ENCODE assay signal across 18 cellular contexts in the genomic region with DNA sequence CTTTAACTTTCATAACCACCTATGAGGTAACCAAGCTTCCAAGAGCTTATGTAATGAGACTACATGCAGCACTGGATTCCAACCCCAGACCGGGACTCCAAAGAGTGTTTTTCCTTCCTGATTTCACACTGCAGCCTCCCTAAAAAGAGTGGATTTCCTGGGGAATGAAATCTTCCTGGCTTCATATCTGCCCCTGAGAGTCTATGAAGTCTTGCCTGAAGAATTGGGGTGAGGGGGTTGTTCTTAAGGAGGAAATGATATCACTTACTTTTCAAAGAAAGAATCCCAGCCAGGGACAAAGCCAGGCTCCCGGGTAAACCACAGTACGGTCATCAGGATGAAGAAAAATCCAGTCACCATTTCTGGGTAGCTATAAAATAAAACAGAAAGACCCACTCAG. TPM values are rescaled to one million over a fixed set of nuclear protein-coding genes. Genes with fewer than 3 reads are reported as not detected.
DNase-seq lines count a peak whose midpoint lies in the region; ATAC-seq, FAIRE-seq and TF ChIP-seq lines count a peak whose summit lies in the region.
"Had no signal": no experiment of that assay in that cellular context is flagged by ENCODE, and none has a peak within 500 bp of the region (broad histone marks: within the 10 kb centered on the region; RNA-seq: fewer than 3 reads in every experiment).

No MANE protein-coding gene starts in this region.

- H3K36me3 Mint-ChIP-seq in astrocyte (ENCODE audit: low read depth, unreplicated experiment) = peaks cover 16% of the 10 kb centered on the region

- H3K27me3 Mint-ChIP-seq in astrocyte (ENCODE audit: low read depth, unreplicated experiment) = no peaks in the 10 kb centered on the region

- H3K27ac Mint-ChIP-seq in astrocyte (ENCODE audit: unreplicated experiment) = peak overlapping the region; percentile 84

- peak overlapping the region; percentile 39 for H3K27ac ChIP-seq in astrocyte (ENCODE audit: low read depth, low read length)
- H3K27ac ChIP-seq: BLaER1 had no signal

- no peak for FAIRE-seq in astrocyte (lab: Jason Lieb, UNC)
- FAIRE-seq: H54 had no signal

- no peak overlapping the region for H3K9ac ChIP-seq in astrocyte (ENCODE audit: low read length)
- H3K9ac ChIP-seq: BLaER1 had no signal

- TF ChIP-seq CTCF in AG10803 (conservative IDR thresholded peaks at IDR 0.05; ENCODE audit: low read length) = no peak
- no peak for TF ChIP-seq CTCF in astrocyte (IDR thresholded peaks at IDR 0.05; ENCODE audit: insufficient read depth, low read depth, low read length)

- peak overlapping the region; percentile 27 for H3K4me2 ChIP-seq in astrocyte (ENCODE audit: low read length)
- H3K4me2 ChIP-seq: BLaER1 had no signal

- H3K27me3 ChIP-seq in astrocyte (ENCODE audit: insufficient read depth, low read length) = no peaks in the 10 kb centered on the region
- H3K27me3 ChIP-seq: BLaER1 had no signal

- H3K36me3 ChIP-seq in astrocyte (ENCODE audit: insufficient read depth, low read length) = no peaks in the 10 kb centered on the region

- peak; percentile 22 for DNase-seq in AG10803 (ENCODE audit: low read depth)
- DNase-seq in HT1080 (ENCODE audit: low read depth) = peak; percentile 73
- peak; percentile 70 for DNase-seq in astrocyte (ENCODE audit: low read depth)
- peak; percentile 44 for DNase-seq in iris pigment epithelial cell (ENCODE audit: low read depth)
- no peak for DNase-seq in NCI-H2171 treated with DMSO at 0.1 percent for 48 hours (lab: John Stamatoyannopoulos, UW)
- DNase-seq: DMS79 treated with DMSO at 0.1 percent for 48 hours, KBM-7, NCI-H1105 treated with DMSO at 0.1 percent for 48 hours, NCI-H187, NCI-H446, NCI-H69, SHP77 had no signal

- no peak overlapping the region for H2AFZ ChIP-seq in astrocyte (ENCODE audit: low read depth, low read length)

- H3K4me3 Mint-ChIP-seq in astrocyte (ENCODE audit: unreplicated experiment) = no peak overlapping the region

- H3K4me3 ChIP-seq in AG10803 (ENCODE audit: low read length) = no peak overlapping the region
- H3K4me3 ChIP-seq in astrocyte (ENCODE audit: insufficient read depth, low read depth, low read length) = no peak overlapping the region
- H3K4me3 ChIP-seq: BLaER1 had no signal

- peaks cover 13% of the 10 kb centered on the region for H3K4me1 ChIP-seq in astrocyte (ENCODE audit: insufficient read depth, low read length)

- no peak for ATAC-seq in HG02938 (IDR thresholded peaks at IDR 0.05; ENCODE audit: unreplicated experiment)
- no peak for ATAC-seq in HG02970 (IDR thresholded peaks at IDR 0.05; ENCODE audit: low FRiP score, unreplicated experiment)
- no peak for ATAC-seq in GM21526 (IDR thresholded peaks at IDR 0.05; ENCODE audit: low FRiP score, unreplicated experiment)

- no peaks in the 10 kb centered on the region for H3K9me3 ChIP-seq in astrocyte (ENCODE audit: insufficient read depth, low read depth, low read length)
- H3K9me3 ChIP-seq: BLaER1 had no signal

- peaks cover 28% of the 10 kb centered on the region for H3K4me1 Mint-ChIP-seq in astrocyte (ENCODE audit: low read depth, unreplicated experiment)

- H3K9me3 Mint-ChIP-seq in astrocyte (ENCODE audit: unreplicated experiment) = no peaks in the 10 kb centered on the region

- no peaks in the 10 kb centered on the region for H4K20me1 ChIP-seq in astrocyte (ENCODE audit: insufficient read depth, low read length)
- H4K20me1 ChIP-seq: BLaER1 had no signal

- no peaks in the 10 kb centered on the region for H3K79me2 ChIP-seq in astrocyte (ENCODE audit: insufficient read depth, low read length)

RNA-seq across cellular contexts. Expression of gene STMP1, which starts 29.7 kb away (rescaled TPM):
- total RNA-seq in HT1080 (2014; rRNA removed; shearing (Covaris generic)) = 9.0 and 9.3 TPM in 2 replicates
- polyA plus RNA-seq in HT1080 (2015; cell fraction: cytosol; rRNA removed) = 41.2 and 44.5 TPM in 2 replicates
- polyA plus RNA-seq in HT1080 (2015; cell fraction: nucleus; rRNA removed) = 12.7 and 17.2 TPM in 2 replicates
- total RNA-seq in astrocyte = 28.1 and 29.7 TPM in 2 replicates

RNA-seq across cellular contexts. Expression of gene SLC13A4, which starts 35.9 kb away (rescaled TPM):
- total RNA-seq in HT1080 (2014; rRNA removed; shearing (Covaris generic)) = not detected in 2 replicates
- polyA plus RNA-seq in HT1080 (2015; cell fraction: cytosol; rRNA removed) = not detected in 2 replicates
- polyA plus RNA-seq in HT1080 (2015; cell fraction: nucleus; rRNA removed) = 0.03 TPM in 1 of 2 replicates, not detected in the other
- total RNA-seq in astrocyte = 0.07 TPM in 1 of 2 replicates, not detected in the other
- total RNA-seq: A172 had no signal

RNA-seq across cellular contexts. Expression of gene FAM180A, which starts 56.6 kb away (rescaled TPM):
- not detected in 2 replicates for total RNA-seq in HT1080 (2014; rRNA removed; shearing (Covaris generic))
- polyA plus RNA-seq in HT1080 (2015; cell fraction: cytosol; rRNA removed) = 0.20 and 0.43 TPM in 2 replicates
- 0.45 TPM in 1 of 2 replicates, not detected in the other for polyA plus RNA-seq in HT1080 (2015; cell fraction: nucleus; rRNA removed)
- total RNA-seq in astrocyte = not detected in 2 replicates
